ENCODE assay signal across 8 cellular contexts in the genomic region with DNA sequence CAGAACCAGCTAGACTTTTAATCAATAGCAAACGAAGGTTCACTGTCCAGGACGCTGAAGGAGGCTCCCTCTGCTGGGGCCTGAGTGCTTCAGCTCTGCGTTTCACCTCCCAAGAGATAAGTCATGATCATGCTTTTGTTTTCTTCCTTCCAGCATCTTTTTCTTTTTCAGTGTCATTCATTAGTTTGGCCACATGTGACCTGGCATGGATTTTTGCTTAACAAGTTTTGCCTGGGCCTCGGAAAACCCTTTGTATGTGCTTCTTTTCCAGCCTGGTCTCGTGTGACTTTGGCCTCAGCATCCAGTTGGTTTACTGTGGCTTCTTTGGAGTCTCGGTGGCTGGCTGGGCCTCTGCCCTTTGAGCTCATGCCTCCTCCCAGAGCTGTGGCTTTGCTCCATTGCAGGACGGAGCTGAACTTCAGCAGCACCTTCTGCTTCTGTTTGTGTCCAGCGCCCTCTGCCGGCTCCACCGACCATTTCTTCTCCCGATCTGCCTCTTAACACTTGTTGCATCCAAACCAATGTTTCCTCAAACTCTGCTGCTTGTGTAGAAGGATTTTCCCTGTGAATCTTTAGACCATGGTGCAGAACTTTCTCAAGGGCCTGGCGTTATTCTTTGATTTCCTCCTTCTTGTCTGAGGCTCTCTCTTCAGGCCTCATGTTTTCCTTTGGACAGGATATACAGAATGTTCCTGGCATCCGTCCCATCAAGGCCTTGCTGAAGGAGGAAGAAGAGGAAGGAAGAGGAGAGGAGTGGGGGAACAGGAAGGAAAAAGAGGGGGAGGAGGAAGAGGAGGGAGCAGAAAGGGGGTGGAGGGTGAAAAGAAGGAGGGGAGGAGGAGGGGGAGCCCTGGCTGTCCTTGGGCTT. TPM values are rescaled to one million over a fixed set of nuclear protein-coding genes. Genes with fewer than 3 reads are reported as not detected.
DNase-seq lines count a peak whose midpoint lies in the region; ATAC-seq lines count a peak whose summit lies in the region.

No MANE protein-coding gene starts in this region.

- ATAC-seq in right cardiac atrium: peak; percentile 84 to 87
- peak; percentile 95 for ATAC-seq in sciatic nerve
- no peak for ATAC-seq in GM18873 (IDR thresholded peaks at IDR 0.05; ENCODE audit: low FRiP score, unreplicated experiment)

- H3K27me3 Mint-ChIP-seq in T-helper 2 cell treated with Interferon-gamma antibody and Interleukin-4, amounts not matched to agents 5 μg/mL and 100 μg/mL, for 36 hours (ENCODE audit: low read depth): no peaks in the 10 kb centered on the region

- peaks cover 17% of the 10 kb centered on the region for H3K36me3 Mint-ChIP-seq in T-helper 2 cell treated with Interferon-gamma antibody and Interleukin-4, amounts not matched to agents 5 μg/mL and 100 μg/mL, for 36 hours (ENCODE audit: low read depth)

- H3K4me1 Mint-ChIP-seq in T-helper 2 cell treated with Interferon-gamma antibody and Interleukin-4, amounts not matched to agents 5 μg/mL and 100 μg/mL, for 36 hours (ENCODE audit: low read depth): peaks cover 6% of the 10 kb centered on the region

- no peak overlapping the region for H3K4me3 Mint-ChIP-seq in T-helper 2 cell treated with Interferon-gamma antibody and Interleukin-4, amounts not matched to agents 5 μg/mL and 100 μg/mL, for 36 hours

- H3K27ac ChIP-seq in right cardiac atrium (ENCODE audit: low read length): peak overlapping the region; percentile 40

- no peaks in the 10 kb centered on the region for H3K9me3 Mint-ChIP-seq in T-helper 2 cell treated with Interferon-gamma antibody and Interleukin-4, amounts not matched to agents 5 μg/mL and 100 μg/mL, for 36 hours

- intact Hi-C loops in right cardiac atrium (cut with DNase I): loop anchor here in 1 of 4 donors (10.0 kb wide), 2 partner anchors 139 to 409 kb away; a partner anchor contains a TSS
- intact Hi-C loops in sciatic nerve (cut with DNase I): loop anchor here (5.0 kb wide), 1 partner anchor 406 kb away; a partner anchor contains a TSS

- H3K4me1 ChIP-seq in right cardiac atrium (ENCODE audit: control insufficient read depth, insufficient read depth, low read length): peaks cover 2% of the 10 kb centered on the region

- H3K4me3 ChIP-seq in right cardiac atrium (ENCODE audit: low read length): no peak overlapping the region

- 12% methylated on average over 13 of the region's 13 CpGs for WGBS in right cardiac atrium

- H3K27me3 ChIP-seq in right cardiac atrium (ENCODE audit: control insufficient read depth, insufficient read depth): no peaks in the 10 kb centered on the region

- no peaks in the 10 kb centered on the region for H3K9me3 ChIP-seq in right cardiac atrium (ENCODE audit: control insufficient read depth, low read length)

- H3K27ac Mint-ChIP-seq in T-helper 2 cell treated with Interferon-gamma antibody and Interleukin-4, amounts not matched to agents 5 μg/mL and 100 μg/mL, for 36 hours: no peak overlapping the region

- DNase-seq in NCI-H1417 (lab: John Stamatoyannopoulos, UW): peak; percentile 14 to 65 (median 18)
- DNase-seq in NCI-H1417 treated with DMSO at 0.1 percent for 48 hours (lab: John Stamatoyannopoulos, UW): no peak
- DNase-seq in NCI-H1436 (lab: John Stamatoyannopoulos, UW): peak; percentile 48
- DNase-seq in T-helper 2 cell treated with Interferon-gamma antibody and Interleukin-4, amounts not matched to agents 5 μg/mL and 100 μg/mL, for 36 hours (ENCODE audit: low spot score): peak; percentile 61
- peak; percentile 96 for DNase-seq in astrocyte of the hippocampus (ENCODE audit: low read depth, low spot score)
- DNase-seq in right cardiac atrium: peak; percentile 93 to 97 (median 96)
- peak; percentile 95 for DNase-seq in sciatic nerve (ENCODE audit: low spot score)

RNA-seq across cellular contexts. Expression of a gene that starts 23.6 kb away (rescaled TPM):
- total RNA-seq in right cardiac atrium: 1 to 10 TPM; 3.4 to 6.1 (median 4.6) TPM
- polyA plus RNA-seq in right cardiac atrium: 6.0 TPM
- 6.1 TPM for total RNA-seq in sciatic nerve

RNA-seq across cellular contexts. Expression of a gene that starts 25.0 kb away (rescaled TPM):
- total RNA-seq in right cardiac atrium (1 to 10 TPM; 5.0 to 7.2 (median 6.4) TPM), sciatic nerve (24.7 TPM)
- polyA plus RNA-seq in right cardiac atrium: 3.8 TPM

RNA-seq across cellular contexts. Expression of a gene that starts 56.9 kb away (rescaled TPM):
- total RNA-seq in right cardiac atrium (10 to 100 TPM; 13.1 to 19.9 (median 17.2) TPM), sciatic nerve (33.4 TPM)
- polyA plus RNA-seq in right cardiac atrium: 6.3 TPM

RNA-seq across cellular contexts. Expression of a gene that starts 59.9 kb away (rescaled TPM):
- total RNA-seq in right cardiac atrium (10 to 100 TPM; 24.4 to 34.1 (median 30.7) TPM), sciatic nerve (61.7 TPM)
- 34.3 TPM for polyA plus RNA-seq in right cardiac atrium
